ENCODE assay signal across 15 cellular contexts in the genomic region with DNA sequence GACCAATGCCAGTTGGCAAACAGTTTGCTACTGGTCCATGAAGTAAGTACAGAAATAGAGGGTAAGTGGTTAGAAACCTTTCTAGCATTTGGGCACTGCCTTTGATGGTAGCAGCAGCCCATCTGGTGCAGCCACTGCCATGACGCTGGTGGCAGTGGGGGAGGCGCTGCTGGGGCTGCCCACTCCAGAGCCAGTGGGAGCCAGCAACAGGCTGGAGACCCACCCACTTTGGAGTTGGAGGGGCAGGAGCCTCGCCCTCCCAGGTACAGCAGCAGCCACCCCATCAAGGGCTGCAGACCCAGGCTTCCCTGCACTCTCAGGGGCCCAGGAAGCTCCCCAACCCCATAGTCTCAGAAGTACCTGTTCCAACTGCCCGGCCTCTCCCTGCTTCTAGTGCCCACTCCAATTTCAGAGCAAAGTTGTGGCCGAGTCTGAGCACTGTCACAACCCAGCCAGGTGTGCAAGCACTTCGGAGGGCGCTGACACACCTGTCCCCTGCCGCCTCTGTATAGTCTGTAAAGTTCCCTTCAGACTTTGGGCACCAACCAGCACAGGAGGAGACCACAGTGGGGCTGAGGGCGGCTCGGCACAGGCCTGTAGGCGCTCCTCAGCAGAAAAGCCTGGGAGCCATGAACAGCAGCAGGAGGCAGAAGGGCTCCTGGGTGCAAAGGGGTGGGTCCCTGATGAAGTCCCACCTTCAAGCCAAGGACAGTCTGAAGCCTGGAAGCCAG.
"Had no signal": no experiment of that assay in that cellular context is flagged by ENCODE, and none has a peak within 500 bp of the region (broad histone marks: within the 10 kb centered on the region; RNA-seq: fewer than 3 reads in every experiment).

No MANE protein-coding gene starts in this region.

- H3K9me3 ChIP-seq: adrenal gland, right lobe of liver, thoracic aorta had no signal

- H3K4me1 ChIP-seq: adrenal gland, parathyroid adenoma, right lobe of liver had no signal

- DNase-seq: activated CD4-positive, alpha-beta T cell treated with anti-CD3 and anti-CD28 coated beads, Interleukin-2, amount 50 U/mL, for 48 hours; activated CD8-positive, alpha-beta memory T cell treated with anti-CD3 and anti-CD28 coated beads, Interleukin-2, amount 50 U/mL, for 48 hours; activated naive CD4-positive, alpha-beta T cell; activated T-cell treated with anti-CD3 and anti-CD28 coated beads, Interleukin-2, amount 50 U/mL, for 4 hours; adrenal gland; effector memory CD4-positive, alpha-beta T cell; head of caudate nucleus; hypothalamus; right lobe of liver; stimulated activated CD4-positive, alpha-beta T cell treated with anti-CD3 and anti-CD28 coated beads, Interleukin-1b, Interleukin-23, amount 100 ng/mL, for 48 hours; T1000 had no signal

- ATAC-seq: WTC11 had no signal

- H3K27ac ChIP-seq: adrenal gland, parathyroid adenoma, right lobe of liver, thoracic aorta had no signal

- H3K4me3 ChIP-seq: adrenal gland, right lobe of liver, skin epidermis, thoracic aorta had no signal

- H3K36me3 ChIP-seq: adrenal gland, right lobe of liver, thoracic aorta had no signal

- H2AFZ ChIP-seq: parathyroid adenoma had no signal

- H3K9ac ChIP-seq: parathyroid adenoma had no signal

- H3K27me3 ChIP-seq: adrenal gland, right lobe of liver had no signal

- H3K79me2 ChIP-seq: parathyroid adenoma had no signal
